Comparison of ENCODE assay signal across 10 cellular contexts in the genomic region with DNA sequence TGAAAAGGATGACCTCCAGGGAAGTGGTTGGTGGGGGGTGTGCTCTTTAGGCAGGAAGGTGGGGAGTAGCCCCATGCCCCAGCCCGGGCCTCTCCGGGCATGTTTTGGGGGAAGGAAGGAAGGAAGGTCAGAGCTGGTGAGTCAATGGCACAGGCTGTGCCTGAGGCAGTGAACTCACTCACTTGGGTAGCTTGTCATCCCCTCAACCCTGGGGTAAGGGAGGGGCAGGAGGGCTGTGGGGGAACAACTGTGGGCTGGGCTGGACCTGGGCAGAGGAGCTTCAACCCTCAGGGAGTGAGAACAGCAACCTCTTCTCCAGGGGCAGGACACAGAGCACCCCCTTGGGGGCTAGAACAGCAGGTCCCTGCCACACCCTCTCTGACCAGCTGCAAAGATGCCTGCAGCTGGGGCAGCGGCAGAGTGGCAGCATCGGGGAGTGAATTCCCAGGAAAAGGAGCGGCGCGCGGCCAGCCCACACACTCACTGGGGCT. TPM values are rescaled to one million over a fixed set of nuclear protein-coding genes. Genes with fewer than 3 reads are reported as not detected.
DNase-seq lines count a peak whose midpoint lies in the region; ATAC-seq and TF ChIP-seq lines count a peak whose summit lies in the region.
"Had no signal": no experiment of that assay in that cellular context is flagged by ENCODE, and none has a peak within 500 bp of the region (broad histone marks: within the 10 kb centered on the region; RNA-seq: fewer than 3 reads in every experiment).

No MANE protein-coding gene starts in this region.

- peaks cover 12% of the 10 kb centered on the region for H3K36me3 ChIP-seq in PC-3 (ENCODE audit: low read depth, low read length)
- H3K36me3 ChIP-seq in Karpas-422 (ENCODE audit: insufficient read depth, low read length): peaks cover 7% of the 10 kb centered on the region

- H3K27me3 ChIP-seq in PC-3 (ENCODE audit: low read length) (no peaks in the 10 kb centered on the region), Karpas-422 (ENCODE audit: low read length) (no peaks in the 10 kb centered on the region)

- peak overlapping the region; percentile 41; the same call in 1 of the 2 replicates for H3K4me3 ChIP-seq in PC-3 (ENCODE audit: low read length)
- H3K4me3 ChIP-seq in epithelial cell of esophagus (ENCODE audit: low read length): no peak overlapping the region
- H3K4me3 ChIP-seq in Karpas-422 (ENCODE audit: low read length): no peak overlapping the region

- H3K9me3 ChIP-seq in PC-3 (ENCODE audit: low read length): no peaks in the 10 kb centered on the region
- H3K9me3 ChIP-seq in Karpas-422 (ENCODE audit: low read length): no peaks in the 10 kb centered on the region

- no peaks in the 10 kb centered on the region for H3K9me2 ChIP-seq in PC-3 (replicated peaks; ENCODE audit: low read length)
- H3K9me2 ChIP-seq in Karpas-422 (replicated peaks; ENCODE audit: insufficient read depth, low read length): no peaks in the 10 kb centered on the region

- H3K79me2 ChIP-seq in PC-3 (ENCODE audit: low read length) (no peaks in the 10 kb centered on the region), Karpas-422 (ENCODE audit: low read length) (no peaks in the 10 kb centered on the region)

- H3K9ac ChIP-seq in PC-3 (ENCODE audit: low read length) (peak overlapping the region; percentile 73), Karpas-422 (ENCODE audit: low read length) (no peak overlapping the region)

- BruUV-seq in PC-3 (replicated peaks; lab: Mats Ljungman, UMichigan): no TSS peak

- POLR2A ChIA-PET in PC-3 (lab: Charles Lee; ENCODE audit: unreplicated experiment): interaction anchor here (0.5 to 0.8 kb wide), 4 partner anchors 24 to 773 kb away, joined by 3 to 32 read pairs (median 3); no protein-coding TSS in a partner anchor

- H2AFZ ChIP-seq in PC-3 (ENCODE audit: low read length) (no peak overlapping the region), Karpas-422 (ENCODE audit: low read length) (no peak overlapping the region)

- TF ChIP-seq CTCF in PC-3 (conservative IDR thresholded peaks at IDR 0.05; ENCODE audit: low read depth, low read length): no peak
- no peak for TF ChIP-seq CTCF in epithelial cell of esophagus (IDR thresholded peaks at IDR 0.05; ENCODE audit: insufficient read depth, low read depth, low read length, missing control alignments)
- TF ChIP-seq CTCF in omental fat pad (IDR thresholded peaks at IDR 0.05): no peak

- peak; percentile 68 for ATAC-seq in PC-3
- ATAC-seq in omental fat pad (ENCODE audit: low FRiP score): no peak
- ATAC-seq: activated CD4-positive, CD25-positive, alpha-beta regulatory T cell treated with anti-CD3 and anti-CD28 coated beads, Interleukin-2, amount 50 U/mL, for 24 hours had no signal

- DNase-seq in Caki2 (ENCODE audit: low read depth) (peak; percentile 69), PC-3 (peak; percentile 93), epithelial cell of esophagus (ENCODE audit: low read depth) (peak; percentile 94), pulmonary artery endothelial cell (ENCODE audit: low read depth, low spot score) (peak; percentile 66), Karpas-422 (no peak), HT-29 (ENCODE audit: low spot score) (no peak), omental fat pad (ENCODE audit: low spot score) (no peak)
- DNase-seq in stimulated activated CD4-positive, alpha-beta T cell treated with anti-CD3 and anti-CD28 coated beads, Interleukin-1b, Interleukin-23, amount 100 ng/mL, for 48 hours: no peak
- DNase-seq: NCI-H524 had no signal

- H4K20me1 ChIP-seq in PC-3 (ENCODE audit: low read length) (no peaks in the 10 kb centered on the region), Karpas-422 (ENCODE audit: insufficient read depth, low read depth, low read length) (no peaks in the 10 kb centered on the region)

- CTCF ChIA-PET in PC-3 (lab: Charles Lee): interaction anchor here (0.7 kb wide), 1 partner anchor 1909 kb away, joined by 3 read pairs; the partner anchor contains the start of gene ODAD4

- H3F3A ChIP-seq in PC-3 (ENCODE audit: low read length, unreplicated experiment): peaks cover 6% of the 10 kb centered on the region

- H3K27ac ChIP-seq in PC-3 (ENCODE audit: low read length): peak overlapping the region; percentile 97
- H3K27ac ChIP-seq in Karpas-422 (ENCODE audit: low read length): no peak overlapping the region

- H3K4me1 ChIP-seq in PC-3 (ENCODE audit: insufficient read depth, low read length) (peaks cover 69% of the 10 kb centered on the region), Karpas-422 (ENCODE audit: low read length) (no peaks in the 10 kb centered on the region)

- in situ Hi-C loops in Caki2 (cut with HindIII; ENCODE audit: low pct_unique_long_range_greater_than_20kb, low sequenced_read_pairs): no loop called here

- H3K4me2 ChIP-seq in PC-3 (ENCODE audit: low read length): peak overlapping the region; percentile 79
- no peak overlapping the region for H3K4me2 ChIP-seq in Karpas-422 (ENCODE audit: low read depth, low read length, poor library complexity, severe bottlenecking)

- intact Hi-C loops in PC-3 (cut with micrococcal nuclease): loop anchor here (5.0 kb wide), 1 partner anchor 91 kb away; no protein-coding TSS in a partner anchor

RNA-seq across cellular contexts. Expression of gene CSF3, which starts 6.3 kb away (rescaled TPM):
- total RNA-seq in Caki2 (2014; rRNA removed; shearing (Covaris generic); ENCODE audit: low replicate concordance): not detected in 2 replicates
- total RNA-seq in PC-3 (2014; rRNA removed) (4.0 and 4.3 TPM in 2 replicates), pulmonary artery endothelial cell (0.92 and 1.8 TPM in 2 replicates), omental fat pad (10 to 100 TPM in 2 of 4 donors, not detected in 2; 51.8 to 75.2 TPM)
- total RNA-seq in Karpas-422 (2014; rRNA removed; shearing (Covaris generic); ENCODE audit: low replicate concordance): not detected in 2 replicates
- total RNA-seq in HT-29 (2014; rRNA removed; shearing (Covaris generic)): not detected in 2 replicates

RNA-seq across cellular contexts. Expression of gene MED24, which starts 32.7 kb away (rescaled TPM):
- 36.7 and 97.2 TPM in 2 replicates for total RNA-seq in Caki2 (2014; rRNA removed; shearing (Covaris generic); ENCODE audit: low replicate concordance)
- total RNA-seq in PC-3 (2014; rRNA removed): 73.0 and 78.7 TPM in 2 replicates
- total RNA-seq in pulmonary artery endothelial cell: 38.7 and 71.2 TPM in 2 replicates
- 40.8 and 50.6 TPM in 2 replicates for total RNA-seq in Karpas-422 (2014; rRNA removed; shearing (Covaris generic); ENCODE audit: low replicate concordance)
- total RNA-seq in HT-29 (2014; rRNA removed; shearing (Covaris generic)): 56.3 and 56.6 TPM in 2 replicates
- total RNA-seq in omental fat pad: 10 to 100 TPM; 40.0 to 53.6 (median 49.2) TPM

RNA-seq across cellular contexts. Expression of gene PSMD3, which starts 40.9 kb away (rescaled TPM):
- total RNA-seq in Caki2 (2014; rRNA removed; shearing (Covaris generic); ENCODE audit: low replicate concordance): 170 and 200 TPM in 2 replicates
- total RNA-seq in PC-3 (2014; rRNA removed): 267 and 338 TPM in 2 replicates
- 138 and 151 TPM in 2 replicates for total RNA-seq in pulmonary artery endothelial cell
- total RNA-seq in Karpas-422 (2014; rRNA removed; shearing (Covaris generic); ENCODE audit: low replicate concordance): 87.1 and 126 TPM in 2 replicates
- 236 and 240 TPM in 2 replicates for total RNA-seq in HT-29 (2014; rRNA removed; shearing (Covaris generic))
- total RNA-seq in omental fat pad: 10 to 100 TPM; 75.3 to 98.0 (median 79.4) TPM

RNA-seq across cellular contexts. Expression of gene THRA, which starts 41.2 kb away (rescaled TPM):
- total RNA-seq in Caki2 (2014; rRNA removed; shearing (Covaris generic); ENCODE audit: low replicate concordance): 9.1 and 16.4 TPM in 2 replicates
- 6.6 and 11.2 TPM in 2 replicates for total RNA-seq in PC-3 (2014; rRNA removed)
- 14.2 and 26.4 TPM in 2 replicates for total RNA-seq in pulmonary artery endothelial cell
- total RNA-seq in Karpas-422 (2014; rRNA removed; shearing (Covaris generic); ENCODE audit: low replicate concordance): 1.7 and 2.5 TPM in 2 replicates
- total RNA-seq in HT-29 (2014; rRNA removed; shearing (Covaris generic)): 31.1 and 33.2 TPM in 2 replicates
- 10 to 100 TPM; 35.7 to 87.2 (median 55.2) TPM for total RNA-seq in omental fat pad

RNA-seq across cellular contexts. Expression of gene GSDMA, which starts 58.7 kb away (rescaled TPM):
- total RNA-seq in Caki2 (2014; rRNA removed; shearing (Covaris generic); ENCODE audit: low replicate concordance): not detected in 2 replicates
- not detected in 2 replicates for total RNA-seq in PC-3 (2014; rRNA removed)
- total RNA-seq in pulmonary artery endothelial cell: not detected in 2 replicates
- total RNA-seq in Karpas-422 (2014; rRNA removed; shearing (Covaris generic); ENCODE audit: low replicate concordance): not detected in 2 replicates
- not detected in 2 replicates for total RNA-seq in HT-29 (2014; rRNA removed; shearing (Covaris generic))
- 1 to 10 TPM in 1 of 4 donors, under 1 TPM in 2, not detected in 1; 0.65 to 1.1 (median 0.72) TPM for total RNA-seq in omental fat pad

Comparison
In these comparisons a context has a peak if more than half of its experiments do, and no peak if none do; other contexts are left out.
1. DNase-seq: peak in Caki2 (single experiment), PC-3 (single experiment), epithelial cell of esophagus (single experiment) and pulmonary artery endothelial cell (single experiment); none in stimulated activated CD4-positive, alpha-beta T cell treated with anti-CD3 and anti-CD28 coated beads, Interleukin-1b, Interleukin-23, amount 100 ng/mL, for 48 hours (single experiment), Karpas-422 (single experiment), HT-29 (single experiment) and omental fat pad (single experiment).